In the genomic region with DNA sequence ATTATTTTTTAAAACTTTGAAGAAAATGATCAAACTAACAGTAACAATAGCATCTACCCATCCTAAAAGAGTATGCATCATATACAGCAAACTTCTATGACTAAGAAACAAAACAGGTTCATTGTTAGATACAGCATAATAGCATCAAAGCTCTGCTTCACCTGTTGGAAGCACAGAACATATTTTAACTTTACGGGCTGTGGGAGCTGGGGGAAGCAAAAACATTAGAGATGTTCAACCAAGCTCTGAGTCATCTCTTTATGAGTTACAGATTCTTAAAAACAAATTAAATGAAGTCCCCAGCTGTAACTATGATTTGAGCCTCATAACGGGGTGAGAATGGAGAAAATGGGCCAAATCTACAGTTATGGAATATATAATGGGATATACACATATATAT, we compare ENCODE assay signal across 19 cellular contexts.
DNase-seq lines count a peak whose midpoint lies in the region; ATAC-seq and TF ChIP-seq lines count a peak whose summit lies in the region.
"Had no signal": no experiment of that assay in that cellular context is flagged by ENCODE, and none has a peak within 500 bp of the region (broad histone marks: within the 10 kb centered on the region; RNA-seq: fewer than 3 reads in every experiment).

No MANE protein-coding gene starts in this region.

- intact Hi-C loops in PC-3 (cut with micrococcal nuclease), result no loop called here

- H3K9me3 ChIP-seq in GM23248 (ENCODE audit: low read depth) (no peaks in the 10 kb centered on the region), RWPE2 (ENCODE audit: severe bottlenecking) (no peaks in the 10 kb centered on the region), PC-3 (ENCODE audit: low read length) (no peaks in the 10 kb centered on the region)

- in situ Hi-C loops in GM23248 (cut with MboI), result no loop called here

- H2AFZ ChIP-seq in GM23248 (no peak overlapping the region), PC-3 (ENCODE audit: low read length) (no peak overlapping the region)

- DNase-seq in GM23248, result peak; percentile 33
- DNase-seq in RWPE2 (ENCODE audit: low spot score), result no peak
- DNase-seq in fibroblast of villous mesenchyme (ENCODE audit: low read depth), result peak; percentile 28
- peak; percentile 84 for DNase-seq in renal cortical epithelial cell (ENCODE audit: low read depth)
- no peak for DNase-seq in PC-3
- DNase-seq in stimulated activated naive CD4-positive, alpha-beta T cell (lab: John Stamatoyannopoulos, UW), result no peak
- DNase-seq in HUDEP-2 (lab: John Stamatoyannopoulos, UW; ENCODE audit: unreplicated experiment in 76 of 76), result no peak
- DNase-seq: CD8-positive, alpha-beta memory T cell; DMS53; EL; GF-D8; Kasumi-1; NCI-H1092; NCI-H1930; NCI-H226; NCI-H524; SHP77; SW 1271 had no signal

- ATAC-seq in RWPE2 (ENCODE audit: low read depth), result peak; percentile 17; the same call in 1 of the 3 replicates
- ATAC-seq in PC-3, result no peak

- H3K4me3 ChIP-seq in GM23248 (no peak overlapping the region), RWPE2 (ENCODE audit: severe bottlenecking) (no peak overlapping the region), fibroblast of villous mesenchyme (ENCODE audit: low read depth, low read length) (no peak overlapping the region), PC-3 (ENCODE audit: low read length) (no peak overlapping the region)

- no peaks in the 10 kb centered on the region for H3K9me2 ChIP-seq in GM23248 (ENCODE audit: insufficient read depth)
- H3K9me2 ChIP-seq in PC-3 (replicated peaks; ENCODE audit: low read length), result no peaks in the 10 kb centered on the region

- peaks cover 37% of the 10 kb centered on the region for H3K4me1 ChIP-seq in GM23248 (ENCODE audit: insufficient read depth)
- peaks cover 36% of the 10 kb centered on the region for H3K4me1 ChIP-seq in RWPE2 (ENCODE audit: insufficient read depth, poor library complexity, severe bottlenecking)
- H3K4me1 ChIP-seq in PC-3 (ENCODE audit: insufficient read depth, low read length), result no peaks in the 10 kb centered on the region

- no TSS peak for BruUV-seq in PC-3 (replicated peaks; lab: Mats Ljungman, UMichigan)

- H3K9ac ChIP-seq in GM23248 (no peak overlapping the region), PC-3 (ENCODE audit: low read length) (no peak overlapping the region)

- WGBS in GM23248 (ENCODE audit: low coverage in 1 of 2, low lambda C conversion rate in 2 of 2, missing lambda C conversion rate in 2 of 2), 2 experiments, result 26 to 35% methylated on average over 2 of the region's 2 CpGs

- POLR2A ChIA-PET in PC-3 (lab: Charles Lee; ENCODE audit: unreplicated experiment), result no interaction called here

- CTCF ChIA-PET in PC-3 (lab: Charles Lee), result no interaction called here

- H3K4me2 ChIP-seq in GM23248 (ENCODE audit: unreplicated experiment) (no peak overlapping the region), PC-3 (ENCODE audit: low read length) (no peak overlapping the region)

- H3K27ac ChIP-seq in GM23248, result no peak overlapping the region
- H3K27ac ChIP-seq in RWPE2 (ENCODE audit: poor library complexity, severe bottlenecking), result no peak overlapping the region
- no peak overlapping the region for H3K27ac ChIP-seq in PC-3 (ENCODE audit: low read length)
- H3K27ac ChIP-seq: C4-2B had no signal

- peaks cover 17% of the 10 kb centered on the region; the same call in 1 of the 2 replicates for H3F3A ChIP-seq in GM23248 (ENCODE audit: insufficient read depth)
- no peaks in the 10 kb centered on the region for H3F3A ChIP-seq in PC-3 (ENCODE audit: low read length, unreplicated experiment)

- H3K79me2 ChIP-seq in GM23248 (ENCODE audit: insufficient read depth), result no peaks in the 10 kb centered on the region
- H3K79me2 ChIP-seq in PC-3 (ENCODE audit: low read length), result no peaks in the 10 kb centered on the region

- H4K20me1 ChIP-seq in GM23248 (ENCODE audit: insufficient read depth) (no peaks in the 10 kb centered on the region), PC-3 (ENCODE audit: low read length) (no peaks in the 10 kb centered on the region)

- H3K36me3 ChIP-seq in GM23248 (ENCODE audit: low read depth), result no peaks in the 10 kb centered on the region
- no peaks in the 10 kb centered on the region for H3K36me3 ChIP-seq in RWPE2 (ENCODE audit: low read depth)
- no peaks in the 10 kb centered on the region for H3K36me3 ChIP-seq in PC-3 (ENCODE audit: low read depth, low read length)

- TF ChIP-seq CTCF in RWPE2 (IDR thresholded peaks at IDR 0.05; ENCODE audit: poor library complexity, severe bottlenecking) (no peak), fibroblast of villous mesenchyme (IDR thresholded peaks at IDR 0.05; ENCODE audit: insufficient read depth, low read depth, low read length) (no peak), PC-3 (conservative IDR thresholded peaks at IDR 0.05; ENCODE audit: low read depth, low read length) (no peak)

- H3K27me3 ChIP-seq in GM23248 (replicated peaks; ENCODE audit: insufficient read depth), result no peaks in the 10 kb centered on the region
- H3K27me3 ChIP-seq in RWPE2 (ENCODE audit: insufficient read depth, poor library complexity, severe bottlenecking), result no peaks in the 10 kb centered on the region
- peaks cover 59% of the 10 kb centered on the region for H3K27me3 ChIP-seq in PC-3 (ENCODE audit: low read length)

Comparison
In these comparisons a context has a peak if more than half of its experiments do, and no peak if none do; other contexts are left out.
1. DNase-seq: peak in GM23248 (single experiment), fibroblast of villous mesenchyme (single experiment) and renal cortical epithelial cell (single experiment); none in RWPE2 (single experiment), PC-3 (single experiment), stimulated activated naive CD4-positive, alpha-beta T cell (0 of 6) and HUDEP-2 (0 of 76).